9 cellular contexts compared by ENCODE assay signal in the genomic region with DNA sequence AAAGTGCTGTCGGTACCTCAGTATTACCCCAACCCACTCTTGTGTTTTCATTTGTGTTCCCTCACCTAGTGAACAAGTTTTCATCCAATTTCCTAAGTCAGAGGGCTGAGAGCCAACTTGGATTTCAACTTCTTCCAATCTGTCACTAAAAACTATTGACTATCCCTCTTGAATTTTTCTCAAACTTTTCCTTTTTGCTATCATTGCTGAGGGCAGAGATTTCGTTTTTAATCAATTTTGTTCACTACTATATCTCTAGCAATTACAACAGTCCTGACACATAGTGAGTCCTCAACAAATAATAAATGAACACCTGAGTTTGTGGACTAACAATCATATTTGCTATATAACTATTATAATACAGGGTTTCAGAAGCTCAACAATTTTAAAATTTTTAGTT. TPM values are rescaled to one million over a fixed set of nuclear protein-coding genes. Genes with fewer than 3 reads are reported as not detected.
"Had no signal": no experiment of that assay in that cellular context is flagged by ENCODE, and none has a peak within 500 bp of the region (broad histone marks: within the 10 kb centered on the region; RNA-seq: fewer than 3 reads in every experiment).

No MANE protein-coding gene starts in this region.

- H3K4me3 ChIP-seq: GM12878 had no signal

- DNase-seq: GDM1, GF-D8 had no signal

- ATAC-seq: GM12878 had no signal

- FAIRE-seq: G401.6, GM12878, GM12891, GM12892, GM18507, GM19239 had no signal

RNA-seq across cellular contexts. Expression of a gene that starts 29.0 kb away (rescaled TPM):
- total RNA-seq: G401, GM12878 had no signal
- polyA plus RNA-seq: GM12878 had no signal
